Comparison of ENCODE assay signal across 9 cellular contexts in genomic region chr2:26850002-26850431, GRCh38. TPM values are rescaled to one million over a fixed set of nuclear protein-coding genes. Genes with fewer than 3 reads are reported as not detected.
DNase-seq lines count a peak whose midpoint lies in the region; ATAC-seq and TF ChIP-seq lines count a peak whose summit lies in the region.
"Had no signal": no experiment of that assay in that cellular context is flagged by ENCODE, and none has a peak within 500 bp of the region (broad histone marks: within the 10 kb centered on the region; RNA-seq: fewer than 3 reads in every experiment).

No MANE protein-coding gene starts in this region.

- WGBS in psoas muscle, 3 donors, result 32 to 42% (median 39%) methylated on average over 25 of the region's 25 CpGs
- 32 to 54% methylated on average over 14 to 25 of the region's 25 CpGs for WGBS in lower leg skin, 2 donors
- 39 to 51% methylated on average over 11 to 19 of the region's 25 CpGs for WGBS in upper lobe of left lung, 2 donors

- H3K9me3 ChIP-seq in psoas muscle, result no peaks in the 10 kb centered on the region
- no peaks in the 10 kb centered on the region for H3K9me3 ChIP-seq in upper lobe of left lung

- H3K27ac ChIP-seq in psoas muscle, result no peak overlapping the region
- no peak overlapping the region for H3K27ac ChIP-seq in upper lobe of left lung

- TF ChIP-seq EP300 in upper lobe of left lung (IDR thresholded peaks at IDR 0.05), result no peak

- H3K27me3 ChIP-seq in psoas muscle (ENCODE audit: insufficient read depth in 3 of 3, low read length in 2 of 3) (peaks cover 0 to 54% (median 35%) of the 10 kb centered on the region in 3 donors), upper lobe of left lung (peaks cover 0 to 53% (median 37%) of the 10 kb centered on the region in 4 donors)

- TF ChIP-seq CTCF in psoas muscle (IDR thresholded peaks at IDR 0.05) (no peak), lower leg skin (IDR thresholded peaks at IDR 0.05) (no peak), upper lobe of left lung (IDR thresholded peaks at IDR 0.05) (no peak)

- H3K4me3 ChIP-seq in psoas muscle (peak overlapping the region; percentile 59), lower leg skin (ENCODE audit: low read depth, poor library complexity, severe bottlenecking) (no peak overlapping the region), upper lobe of left lung (peak overlapping the region in 1 of 4 donors; percentile 41)
- H3K4me3 ChIP-seq: smooth muscle cell had no signal

- intact Hi-C loops in head of caudate nucleus (cut with DNase I), result no loop called here
- intact Hi-C loops in psoas muscle (cut with DNase I), result no loop called here
- intact Hi-C loops in lower leg skin (cut with DNase I; ENCODE audit: low total_unique reads), result no loop called here

- no peak for ATAC-seq in psoas muscle
- no peak for ATAC-seq in upper lobe of left lung (ENCODE audit: low FRiP score in 2 of 2)
- ATAC-seq in GM19035 (IDR thresholded peaks at IDR 0.05; ENCODE audit: unreplicated experiment), result no peak

- DNase-seq in NCI-H82 (lab: John Stamatoyannopoulos, UW), result peak; percentile 66
- DNase-seq in NCI-H82 treated with DMSO at 0.1 percent for 48 hours (lab: John Stamatoyannopoulos, UW; ENCODE audit: unreplicated experiment), result no peak
- peak; percentile 14 for DNase-seq in NCI-H526 treated with DMSO at 0.1 percent for 48 hours (lab: John Stamatoyannopoulos, UW)
- peak in 32 of 42 donors; percentile 22 to 62 (median 42) for DNase-seq in head of caudate nucleus
- no peak for DNase-seq in psoas muscle
- DNase-seq in lower leg skin (ENCODE audit: low spot score in 2 of 2), result no peak
- DNase-seq in upper lobe of left lung, result no peak

- no peaks in the 10 kb centered on the region for H3K36me3 ChIP-seq in psoas muscle (ENCODE audit: insufficient read depth in 1 of 2, low read depth in 1 of 2)
- H3K36me3 ChIP-seq in upper lobe of left lung, result no peaks in the 10 kb centered on the region

- H3K4me1 ChIP-seq in psoas muscle (peaks cover 34% of the 10 kb centered on the region), upper lobe of left lung (peaks cover 26 to 38% (median 33%) of the 10 kb centered on the region in 4 donors)

- TF ChIP-seq POLR2A in lower leg skin (IDR thresholded peaks at IDR 0.05) (no peak), upper lobe of left lung (IDR thresholded peaks at IDR 0.05) (no peak)

RNA-seq across cellular contexts. Expression of gene DPYSL5, which starts 2.1 kb away (rescaled TPM):
- under 1 TPM in 2 of 4 donors, not detected in 2; 0.07 to 0.39 TPM for total RNA-seq in psoas muscle
- under 1 TPM in 2 of 3 donors, not detected in 1; 0.03 to 0.09 TPM for polyA plus RNA-seq in psoas muscle
- total RNA-seq in lower leg skin, result not detected
- not detected for total RNA-seq in upper lobe of left lung
- polyA plus RNA-seq: smooth muscle cell had no signal

Comparison
In these comparisons a context has a peak if more than half of its experiments do, and no peak if none do; other contexts are left out.
1. DNase-seq: peak in NCI-H82 (single experiment), NCI-H526 treated with DMSO at 0.1 percent for 48 hours (single experiment) and head of caudate nucleus (32 of 42); none in NCI-H82 treated with DMSO at 0.1 percent for 48 hours (single experiment), psoas muscle (0 of 2), lower leg skin (0 of 2) and upper lobe of left lung (0 of 2).